ENCODE assay signal across 10 cellular contexts in genomic region chr2:62305421-62306176, GRCh38.
DNase-seq lines count a peak whose midpoint lies in the region; ATAC-seq and TF ChIP-seq lines count a peak whose summit lies in the region.
"Had no signal": no experiment of that assay in that cellular context is flagged by ENCODE, and none has a peak within 500 bp of the region (broad histone marks: within the 10 kb centered on the region; RNA-seq: fewer than 3 reads in every experiment).

No MANE protein-coding gene starts in this region.

- no peaks in the 10 kb centered on the region for H3K36me3 ChIP-seq in cardiac muscle cell
- no peaks in the 10 kb centered on the region for H3K36me3 ChIP-seq in mesendoderm (ENCODE audit: control insufficient read depth, insufficient read depth, low read length)
- H3K36me3 ChIP-seq in upper lobe of left lung, result no peaks in the 10 kb centered on the region
- H3K36me3 ChIP-seq in MG63, result no peaks in the 10 kb centered on the region
- H3K36me3 ChIP-seq: right lobe of liver had no signal

- H3K79me2 ChIP-seq in mesendoderm (ENCODE audit: control insufficient read depth, insufficient read depth, low read length), result no peaks in the 10 kb centered on the region

- H3K4ac ChIP-seq in mesendoderm (ENCODE audit: low read depth, low read length), result no peak overlapping the region

- no peak for TF ChIP-seq EP300 in upper lobe of left lung (IDR thresholded peaks at IDR 0.05)

- H3K23ac ChIP-seq in mesendoderm (ENCODE audit: low read length), result peak overlapping the region; percentile 8

- no peak overlapping the region for H3K4me2 ChIP-seq in mesendoderm (ENCODE audit: low read length)

- H3K27me3 ChIP-seq in cardiac muscle cell (no peaks in the 10 kb centered on the region), mesendoderm (ENCODE audit: insufficient read depth, low read length, poor library complexity) (no peaks in the 10 kb centered on the region), upper lobe of left lung (no peaks in the 10 kb centered on the region), MG63 (no peaks in the 10 kb centered on the region), foreskin keratinocyte (no peaks in the 10 kb centered on the region)
- H3K27me3 ChIP-seq: right lobe of liver had no signal

- H3K4me3 ChIP-seq in cardiac muscle cell (no peak overlapping the region), mesendoderm (ENCODE audit: low read length) (no peak overlapping the region), upper lobe of left lung (no peak overlapping the region), MG63 (no peak overlapping the region)
- H3K4me3 ChIP-seq: right lobe of liver had no signal

- H3K9me3 ChIP-seq in cardiac muscle cell (ENCODE audit: low read depth), result no peaks in the 10 kb centered on the region
- no peaks in the 10 kb centered on the region for H3K9me3 ChIP-seq in upper lobe of left lung
- H3K9me3 ChIP-seq in MG63, result no peaks in the 10 kb centered on the region
- H3K9me3 ChIP-seq: right lobe of liver had no signal

- H2BK120ac ChIP-seq in mesendoderm (ENCODE audit: low read depth, low read length), result no peak overlapping the region

- no peaks in the 10 kb centered on the region for H3K79me1 ChIP-seq in mesendoderm (ENCODE audit: low read length)

- H2AK5ac ChIP-seq in mesendoderm (ENCODE audit: low read length), result peak overlapping the region; percentile 80

- TF ChIP-seq CTCF in cardiac muscle cell (IDR thresholded peaks at IDR 0.05; ENCODE audit: low read depth, low read length), result no peak
- TF ChIP-seq CTCF in upper lobe of left lung (IDR thresholded peaks at IDR 0.05), result no peak
- TF ChIP-seq CTCF in foreskin keratinocyte (conservative IDR thresholded peaks at IDR 0.05), result no peak

- H2BK5ac ChIP-seq in mesendoderm (ENCODE audit: low read length), result peak overlapping the region; percentile 48

- DNase-seq in cardiac muscle cell (ENCODE audit: low read depth in 1 of 2, low spot score in 1 of 2), result peak in 1 of 2 donors; percentile 67
- no peak for DNase-seq in Right ventricle myocardium inferior (ENCODE audit: missing footprints)
- DNase-seq in activated CD8-positive, alpha-beta memory T cell treated with anti-CD3 and anti-CD28 coated beads, Interleukin-2, amount 50 U/mL, for 24 hours (ENCODE audit: extremely low read depth), result peak; percentile 57
- peak; percentile 65 for DNase-seq in mesendoderm
- DNase-seq in upper lobe of left lung, result no peak
- no peak for DNase-seq in MG63
- no peak for DNase-seq in NCI-H526 treated with DMSO at 0.1 percent for 48 hours (lab: John Stamatoyannopoulos, UW)
- DNase-seq in foreskin keratinocyte, result no peak
- DNase-seq: DMS 273 treated with DMSO at 0.1 percent for 48 hours had no signal

- no peak overlapping the region for H4K5ac ChIP-seq in mesendoderm (ENCODE audit: low read length)

- H4K8ac ChIP-seq in mesendoderm (ENCODE audit: low read depth, low read length), result no peak overlapping the region

- intact Hi-C loops in Right ventricle myocardium inferior (cut with DNase I), result no loop called here

- peak overlapping the region; percentile 0 for H3K18ac ChIP-seq in mesendoderm (ENCODE audit: low read length)

- H3K27ac ChIP-seq in cardiac muscle cell, result peak overlapping the region; percentile 81
- peak overlapping the region; percentile 33 for H3K27ac ChIP-seq in mesendoderm (ENCODE audit: low read depth, low read length)
- peak overlapping the region in 3 of 4 donors; percentile 74 to 80 (median 77) for H3K27ac ChIP-seq in upper lobe of left lung
- no peak overlapping the region for H3K27ac ChIP-seq in foreskin keratinocyte
- H3K27ac ChIP-seq: right lobe of liver had no signal

- H3K4me1 ChIP-seq in cardiac muscle cell (ENCODE audit: low read depth) (peaks cover 34% of the 10 kb centered on the region), mesendoderm (ENCODE audit: control insufficient read depth, low read depth, low read length) (peaks cover 30% of the 10 kb centered on the region), upper lobe of left lung (peaks cover 48 to 56% (median 52%) of the 10 kb centered on the region in 4 donors), foreskin keratinocyte (peaks cover 11% of the 10 kb centered on the region)
- H3K4me1 ChIP-seq: right lobe of liver had no signal

- WGBS in mesendoderm (ENCODE audit: extremely low coverage, insufficient coverage, low lambda C conversion rate), result no CpG with 5 or more reads among the region's 12 CpGs
- WGBS in upper lobe of left lung, 2 donors, result 65 to 69% methylated on average over 12 of the region's 12 CpGs

- no peak overlapping the region for H3K9ac ChIP-seq in mesendoderm (ENCODE audit: low read length)

- no peak for TF ChIP-seq POLR2A in upper lobe of left lung (IDR thresholded peaks at IDR 0.05)

- H2BK15ac ChIP-seq in mesendoderm (replicated peaks; ENCODE audit: low read depth), result no peak overlapping the region

- ATAC-seq in Right ventricle myocardium inferior, result no peak
- ATAC-seq in upper lobe of left lung (ENCODE audit: low FRiP score in 2 of 2), result no peak
- no peak for ATAC-seq in foreskin keratinocyte

- H3K56ac ChIP-seq in mesendoderm (ENCODE audit: low read length), result peak overlapping the region; percentile 53

Comparison
In these comparisons a context has a peak if more than half of its experiments do, and no peak if none do; other contexts are left out.
1. DNase-seq: peak in activated CD8-positive, alpha-beta memory T cell treated with anti-CD3 and anti-CD28 coated beads, Interleukin-2, amount 50 U/mL, for 24 hours (single experiment) and mesendoderm (single experiment); none in Right ventricle myocardium inferior (single experiment), upper lobe of left lung (0 of 2), MG63 (single experiment), NCI-H526 treated with DMSO at 0.1 percent for 48 hours (single experiment) and foreskin keratinocyte (0 of 2).